In genomic region chr2:73063909-73064875, GRCh38 we compare ENCODE assay signal across 8 cellular contexts. TPM values are rescaled to one million over a fixed set of nuclear protein-coding genes. Genes with fewer than 3 reads are reported as not detected.
DNase-seq lines count a peak whose midpoint lies in the region; ATAC-seq and TF ChIP-seq lines count a peak whose summit lies in the region.

No MANE protein-coding gene starts in this region.

- TF ChIP-seq CTCF in CD14-positive monocyte (IDR thresholded peaks at IDR 0.05) (no peak), mucosa of descending colon (IDR thresholded peaks at IDR 0.05) (no peak)

- ATAC-seq in central memory CD8-positive, alpha-beta T cell (replicated peaks; ENCODE audit: extremely low read depth, poor library complexity, severe bottlenecking): no peak
- ATAC-seq in mucosa of descending colon (peak; percentile 84), HG03469 (IDR thresholded peaks at IDR 0.05; ENCODE audit: unreplicated experiment) (no peak), GM18505 (IDR thresholded peaks at IDR 0.05; ENCODE audit: unreplicated experiment) (no peak)

- peaks cover 0 to 6% (median 0%) of the 10 kb centered on the region in 7 donors for H3K9me3 Mint-ChIP-seq in CD14-positive monocyte
- no peaks in the 10 kb centered on the region for H3K9me3 Mint-ChIP-seq in central memory CD8-positive, alpha-beta T cell

- H3K27ac Mint-ChIP-seq in CD14-positive monocyte: peak overlapping the region in 5 of 7 donors; percentile 38 to 70 (median 58)
- H3K27ac Mint-ChIP-seq in central memory CD8-positive, alpha-beta T cell (ENCODE audit: low read depth): peak overlapping the region; percentile 39

- peaks cover 9% of the 10 kb centered on the region for H3K4me1 ChIP-seq in mucosa of descending colon (ENCODE audit: low read depth)

- no peak for TF ChIP-seq RAD21 in Ishikawa (IDR thresholded peaks at IDR 0.05; ENCODE audit: low read depth)

- H3K4me1 Mint-ChIP-seq in CD14-positive monocyte: peaks cover 59% of the 10 kb centered on the region
- peaks cover 13% of the 10 kb centered on the region for H3K4me1 Mint-ChIP-seq in central memory CD8-positive, alpha-beta T cell

- H3K4me3 ChIP-seq in mucosa of descending colon: no peak overlapping the region

- H3K4me3 Mint-ChIP-seq in CD14-positive monocyte: no peak overlapping the region
- H3K4me3 Mint-ChIP-seq in central memory CD8-positive, alpha-beta T cell: no peak overlapping the region

- DNase-seq in CD14-positive monocyte (ENCODE audit: low spot score) (no peak), mucosa of descending colon (no peak), COR-L47 (lab: John Stamatoyannopoulos, UW) (no peak), AML-193 (lab: John Stamatoyannopoulos, UW) (no peak)
- DNase-seq in central memory CD8-positive, alpha-beta T cell (ENCODE audit: low spot score in 2 of 2): no peak

- intact Hi-C loops in CD14-positive monocyte (cut with micrococcal nuclease): no loop called here
- intact Hi-C loops in mucosa of descending colon (cut with DNase I, micrococcal nuclease): no loop called here

- H3K9me3 ChIP-seq in mucosa of descending colon: no peaks in the 10 kb centered on the region

- no peaks in the 10 kb centered on the region for H3K36me3 ChIP-seq in mucosa of descending colon (ENCODE audit: low read depth)

- peaks cover 39 to 70% of the 10 kb centered on the region in 2 donors for H3K36me3 Mint-ChIP-seq in CD14-positive monocyte
- no peaks in the 10 kb centered on the region for H3K36me3 Mint-ChIP-seq in central memory CD8-positive, alpha-beta T cell (ENCODE audit: insufficient read depth)

- peaks cover 0 to 2% (median 0%) of the 10 kb centered on the region in 3 donors for H3K27me3 Mint-ChIP-seq in CD14-positive monocyte (ENCODE audit: low read depth in 3 of 3)
- no peaks in the 10 kb centered on the region for H3K27me3 Mint-ChIP-seq in central memory CD8-positive, alpha-beta T cell

- TF ChIP-seq POLR2A in GM18505 (IDR thresholded peaks at IDR 0.05; ENCODE audit: borderline replicate concordance, extremely low read depth, insufficient read depth, insufficient read length): no peak

- TF ChIP-seq EP300 in Ishikawa (IDR thresholded peaks at IDR 0.05; ENCODE audit: borderline replicate concordance): no peak

TF ChIP-seq in Ishikawa, 13 proteins besides CTCF, POLR2A, EP300 and RAD21:
- no peak for TF ChIP-seq TEAD4 (IDR thresholded peaks at IDR 0.05)
- no peak for TF ChIP-seq CREB1 (IDR thresholded peaks at IDR 0.05; ENCODE audit: low read depth)
- 0 out of 2 replicates have a peak, but pooled peaks have one; percentile 18 for TF ChIP-seq TCF12 (IDR thresholded peaks at IDR 0.05; ENCODE audit: low read depth)

RNA-seq across cellular contexts. Expression of gene SFXN5, which starts 7.3 kb away (rescaled TPM):
- polyA plus RNA-seq in CD14-positive monocyte: 1 to 10 TPM; 5.9 to 9.5 TPM
- total RNA-seq in mucosa of descending colon: 10 to 100 TPM; 22.2 to 30.9 (median 27.5) TPM

RNA-seq across cellular contexts. Expression of gene RAB11FIP5, which starts 48.6 kb away (rescaled TPM):
- under 1 TPM; 0.57 to 0.93 TPM for polyA plus RNA-seq in CD14-positive monocyte
- 10 to 100 TPM; 17.8 to 27.9 (median 18.3) TPM for total RNA-seq in mucosa of descending colon
